Comparison of ENCODE assay signal across 1 cellular context in genomic region chr17:4969551-4970231, GRCh38.
TF ChIP-seq lines count a peak whose summit lies in the region.

No MANE protein-coding gene starts in this region.

TF ChIP-seq in HepG2, 621 proteins besides CTCF, POLR2A, EP300 and RAD21 (continued from another document and continues in another):
- TF ChIP-seq ZNF574 (CRISPR knock-in tag; IDR thresholded peaks at IDR 0.05) (peak; percentile 23; the same call in 1 of the 2 replicates), ZNF3 (CRISPR knock-in tag; IDR thresholded peaks at IDR 0.05) (no peak), RXRA (CRISPR knock-in tag; IDR thresholded peaks at IDR 0.05) (no peak), TEAD3 (CRISPR knock-in tag; optimal IDR thresholded peaks at IDR 0.05; ENCODE audit: borderline replicate concordance) (peak; percentile 26), ZSCAN21 (CRISPR knock-in tag; IDR thresholded peaks at IDR 0.05; ENCODE audit: borderline replicate concordance) (peak; percentile 37; the same call in 1 of the 2 replicates), ELF3 (CRISPR knock-in tag; IDR thresholded peaks at IDR 0.05) (peak; percentile 18; the same call in 1 of the 2 replicates), MXI1 (IDR thresholded peaks at IDR 0.05; ENCODE audit: borderline replicate concordance, low read depth, low read length) (no peak), SNAPC2 (CRISPR knock-in tag; IDR thresholded peaks at IDR 0.05) (no peak), TBP (CRISPR knock-in tag; IDR thresholded peaks at IDR 0.05) (no peak), MXD4 (CRISPR knock-in tag; IDR thresholded peaks at IDR 0.05) (no peak), KLF15 (CRISPR knock-in tag; IDR thresholded peaks at IDR 0.05; ENCODE audit: borderline replicate concordance) (no peak), ZKSCAN8 (CRISPR knock-in tag; IDR thresholded peaks at IDR 0.05; ENCODE audit: borderline replicate concordance) (no peak), TBL1XR1 (IDR thresholded peaks at IDR 0.05; ENCODE audit: borderline replicate concordance, low read length, partially characterized antibody) (no peak), MAFF (IDR thresholded peaks at IDR 0.05; ENCODE audit: low read depth, low read length) (no peak), SMAD1 (CRISPR knock-in tag; IDR thresholded peaks at IDR 0.05; ENCODE audit: borderline replicate concordance, low read depth) (no peak), TERF1 (CRISPR knock-in tag; IDR thresholded peaks at IDR 0.05) (no peak), ZSCAN20 (CRISPR knock-in tag; IDR thresholded peaks at IDR 0.05; ENCODE audit: borderline replicate concordance) (no peak), ZBTB7A (CRISPR knock-in tag; IDR thresholded peaks at IDR 0.05) (peak; percentile 73; the same call in 1 of the 2 replicates), HNF4G (IDR thresholded peaks at IDR 0.05; ENCODE audit: borderline replicate concordance, low read depth, low read length) (0 out of 2 replicates have a peak, but pooled peaks have one; percentile 33), HNF4G (CRISPR knock-in tag; IDR thresholded peaks at IDR 0.05; ENCODE audit: borderline replicate concordance, low read depth) (no peak), XRCC5 (optimal IDR thresholded peaks at IDR 0.05; ENCODE audit: low read length) (peak; percentile 67), BRD4 (CRISPR knock-in tag; IDR thresholded peaks at IDR 0.05) (peak; percentile 43; the same call in 1 of the 2 replicates), ARNT (IDR thresholded peaks at IDR 0.05) (no peak), IRF1 (CRISPR knock-in tag; IDR thresholded peaks at IDR 0.05; ENCODE audit: low read depth) (no peak), ESRRA (CRISPR knock-in tag; IDR thresholded peaks at IDR 0.05; ENCODE audit: low read depth) (peak; percentile 53; the same call in 1 of the 2 replicates), ZNF737 (CRISPR knock-in tag; IDR thresholded peaks at IDR 0.05; ENCODE audit: borderline replicate concordance) (no peak), FIP1L1 (IDR thresholded peaks at IDR 0.05; ENCODE audit: borderline replicate concordance, insufficient read depth, low read depth, low read length) (no peak), SSRP1 (CRISPR knock-in tag; IDR thresholded peaks at IDR 0.05) (peak; percentile 68; the same call in 1 of the 2 replicates), ETV6 (CRISPR knock-in tag; conservative IDR thresholded peaks at IDR 0.05) (no peak), ZNF562 (CRISPR knock-in tag; IDR thresholded peaks at IDR 0.05; ENCODE audit: borderline replicate concordance) (no peak), FOXJ3 (CRISPR knock-in tag; IDR thresholded peaks at IDR 0.05; ENCODE audit: borderline replicate concordance) (0 out of 2 replicates have a peak, but pooled peaks have one; percentile 26), ZNF281 (CRISPR knock-in tag; IDR thresholded peaks at IDR 0.05; ENCODE audit: borderline replicate concordance) (no peak), GATAD2A (CRISPR knock-in tag; IDR thresholded peaks at IDR 0.05) (0 out of 2 replicates have a peak, but pooled peaks have one; percentile 33), NFYB (CRISPR knock-in tag; IDR thresholded peaks at IDR 0.05) (no peak), ZNF326 (CRISPR knock-in tag; IDR thresholded peaks at IDR 0.05; ENCODE audit: borderline replicate concordance) (no peak; the same call in 1 of the 2 replicates), KMT2B (CRISPR knock-in tag; IDR thresholded peaks at IDR 0.05) (no peak), MED8 (CRISPR knock-in tag; IDR thresholded peaks at IDR 0.05; ENCODE audit: insufficient replicate concordance) (no peak), ZNF343 (CRISPR knock-in tag; IDR thresholded peaks at IDR 0.05) (no peak), TBX2 (CRISPR knock-in tag; IDR thresholded peaks at IDR 0.05; ENCODE audit: borderline replicate concordance) (peak; percentile 58), THRA (CRISPR knock-in tag; IDR thresholded peaks at IDR 0.05; ENCODE audit: borderline replicate concordance) (no peak), ZFP90 (CRISPR knock-in tag; IDR thresholded peaks at IDR 0.05; ENCODE audit: borderline replicate concordance) (no peak; the same call in 1 of the 2 replicates), ZNF772 (CRISPR knock-in tag; IDR thresholded peaks at IDR 0.05) (0 out of 2 replicates have a peak, but pooled peaks have one; percentile 65), ZNF720 (CRISPR knock-in tag; IDR thresholded peaks at IDR 0.05) (no peak), ZNF264 (CRISPR knock-in tag; IDR thresholded peaks at IDR 0.05) (0 out of 2 replicates have a peak, but pooled peaks have one; percentile 31), ZNF749 (CRISPR knock-in tag; IDR thresholded peaks at IDR 0.05; ENCODE audit: borderline replicate concordance) (no peak), SAP130 (CRISPR knock-in tag; IDR thresholded peaks at IDR 0.05; ENCODE audit: low read depth) (peak; percentile 54; the same call in 1 of the 2 replicates), ZNF337 (CRISPR knock-in tag; IDR thresholded peaks at IDR 0.05; ENCODE audit: borderline replicate concordance, low read depth) (no peak), ZNF549 (CRISPR knock-in tag; IDR thresholded peaks at IDR 0.05) (no peak), NFKB2 (CRISPR knock-in tag; IDR thresholded peaks at IDR 0.05; ENCODE audit: borderline replicate concordance) (peak; percentile 49; the same call in 1 of the 2 replicates), POLR2AphosphoS5 (IDR thresholded peaks at IDR 0.05; ENCODE audit: low read depth, low read length) (peak; percentile 42; the same call in 1 of the 2 replicates), ZNF619 (CRISPR knock-in tag; IDR thresholded peaks at IDR 0.05) (no peak), TBX3 (IDR thresholded peaks at IDR 0.05; ENCODE audit: borderline replicate concordance) (no peak), ZNF335 (CRISPR knock-in tag; IDR thresholded peaks at IDR 0.05) (0 out of 2 replicates have a peak, but pooled peaks have one; percentile 26), ZNF687 (CRISPR knock-in tag; IDR thresholded peaks at IDR 0.05) (peak; percentile 42; the same call in 1 of the 2 replicates), ZBTB34 (CRISPR knock-in tag; IDR thresholded peaks at IDR 0.05) (no peak), HNF4A (CRISPR knock-in tag; IDR thresholded peaks at IDR 0.05) (peak; percentile 78), ZNF761 (CRISPR knock-in tag; conservative IDR thresholded peaks at IDR 0.05) (0 out of 2 replicates have a peak, but pooled peaks have one; percentile 29)
